In genomic region chr17:41448506-41448905, GRCh38 we compare ENCODE assay signal across 22 cellular contexts. TPM values are rescaled to one million over a fixed set of nuclear protein-coding genes. Genes with fewer than 3 reads are reported as not detected.
DNase-seq lines count a peak whose midpoint lies in the region; ATAC-seq and TF ChIP-seq lines count a peak whose summit lies in the region.
"Had no signal": no experiment of that assay in that cellular context is flagged by ENCODE, and none has a peak within 500 bp of the region (broad histone marks: within the 10 kb centered on the region; RNA-seq: fewer than 3 reads in every experiment).

No MANE protein-coding gene starts in this region.

- H3K27ac ChIP-seq in upper lobe of right lung (no peak overlapping the region), spleen (no peak overlapping the region)
- H3K27ac ChIP-seq: 22Rv1, BLaER1, SJSA1 had no signal

- no peak for DNase-seq in activated naive CD4-positive, alpha-beta T cell treated with anti-CD3 and anti-CD28 coated beads, Interleukin-2, amount 50 U/mL, for 16 hours
- DNase-seq in LHCN-M2 (ENCODE audit: low read depth) (peak; percentile 12), fibroblast of pulmonary artery (ENCODE audit: low read depth) (peak; percentile 20), upper lobe of right lung (no peak), SW 1271 (lab: John Stamatoyannopoulos, UW) (no peak), spleen (no peak)
- DNase-seq: CD4-positive, CD25-positive, alpha-beta regulatory T cell; GOT3; HCEC 1CT; KBM-7; MM.1S; NCI-H1694; NCI-H2029 treated with DMSO at 0.1 percent for 48 hours; NCI-H69; Right ventricle myocardium superior; RPMI8226 had no signal

- H3K9me3 Mint-ChIP-seq in activated naive CD4-positive, alpha-beta T cell treated with anti-CD3 and anti-CD28 coated beads, Interleukin-2, amount 50 U/mL, for 24 hours = no peaks in the 10 kb centered on the region

- H3K27me3 ChIP-seq in upper lobe of right lung (no peaks in the 10 kb centered on the region), spleen (replicated peaks in 1 of 7) (peaks cover 0 to 21% (median 0%) of the 10 kb centered on the region in 7 donors)
- H3K27me3 ChIP-seq: BLaER1, SJSA1 had no signal

- intact Hi-C loops in upper lobe of right lung (cut with DNase I) (no loop called here), spleen (cut with DNase I; ENCODE audit: low total_unique reads) (no loop called here)

- H3K4me1 ChIP-seq in upper lobe of right lung (no peaks in the 10 kb centered on the region), spleen (no peaks in the 10 kb centered on the region)

- no peaks in the 10 kb centered on the region for H3K36me3 ChIP-seq in upper lobe of right lung
- no peaks in the 10 kb centered on the region for H3K36me3 ChIP-seq in spleen
- H3K36me3 ChIP-seq: BLaER1, SJSA1 had no signal

- H3K9me3 ChIP-seq in upper lobe of right lung = no peaks in the 10 kb centered on the region
- peaks cover 0 to 4% (median 0%) of the 10 kb centered on the region in 8 donors for H3K9me3 ChIP-seq in spleen

- peak; percentile 42 for ATAC-seq in upper lobe of right lung
- ATAC-seq in GM21619 (IDR thresholded peaks at IDR 0.05; ENCODE audit: unreplicated experiment) = no peak

- no peaks in the 10 kb centered on the region for H3K36me3 Mint-ChIP-seq in activated naive CD4-positive, alpha-beta T cell treated with anti-CD3 and anti-CD28 coated beads, Interleukin-2, amount 50 U/mL, for 24 hours
- H3K36me3 Mint-ChIP-seq: CD4-positive, CD25-positive, alpha-beta regulatory T cell had no signal

- H3K27ac Mint-ChIP-seq in activated naive CD4-positive, alpha-beta T cell treated with anti-CD3 and anti-CD28 coated beads, Interleukin-2, amount 50 U/mL, for 24 hours = peak overlapping the region; percentile 2

- no peak for TF ChIP-seq POLR2A in spleen (IDR thresholded peaks at IDR 0.05)

- WGBS in spleen, 5 donors = 37 to 100% (median 60%) methylated on average over 1 to 2 of the region's 2 CpGs

- H3K27me3 Mint-ChIP-seq in activated naive CD4-positive, alpha-beta T cell treated with anti-CD3 and anti-CD28 coated beads, Interleukin-2, amount 50 U/mL, for 24 hours = no peaks in the 10 kb centered on the region

- no peaks in the 10 kb centered on the region for H3K4me1 Mint-ChIP-seq in activated naive CD4-positive, alpha-beta T cell treated with anti-CD3 and anti-CD28 coated beads, Interleukin-2, amount 50 U/mL, for 24 hours
- H3K4me1 Mint-ChIP-seq: CD4-positive, CD25-positive, alpha-beta regulatory T cell had no signal

- no peak overlapping the region for H3K4me3 Mint-ChIP-seq in activated naive CD4-positive, alpha-beta T cell treated with anti-CD3 and anti-CD28 coated beads, Interleukin-2, amount 50 U/mL, for 24 hours
- H3K4me3 Mint-ChIP-seq: CD4-positive, CD25-positive, alpha-beta regulatory T cell had no signal

- H3K4me3 ChIP-seq in fibroblast of pulmonary artery (replicated peaks; ENCODE audit: low read depth, low read length) = no peak overlapping the region
- H3K4me3 ChIP-seq in upper lobe of right lung = no peak overlapping the region
- H3K4me3 ChIP-seq in spleen = no peak overlapping the region
- H3K4me3 ChIP-seq: BLaER1, SJSA1 had no signal

- TF ChIP-seq CTCF in fibroblast of pulmonary artery (IDR thresholded peaks at IDR 0.05; ENCODE audit: low read length, missing control alignments) (no peak), upper lobe of right lung (IDR thresholded peaks at IDR 0.05) (no peak), spleen (IDR thresholded peaks at IDR 0.05 in 8 of 11, conservative IDR thresholded peaks at IDR 0.05 in 3 of 11) (no peak)

RNA-seq across cellular contexts. Expression of gene KRT38, which starts 7.7 kb away (rescaled TPM):
- total RNA-seq in LHCN-M2 (2014; rRNA removed) (not detected in 2 replicates), upper lobe of right lung (not detected), spleen (under 1 TPM in 2 of 7 donors, not detected in 5; 0.26 to 0.39 TPM)
- polyA plus RNA-seq in LHCN-M2 (2012) = not detected
- not detected for polyA plus RNA-seq in spleen
- total RNA-seq: CD4-positive, CD25-positive, alpha-beta regulatory T cell; NCI-H460; Right ventricle myocardium superior; SJSA1 had no signal
- polyA plus RNA-seq: CD4-positive, CD25-positive, alpha-beta regulatory T cell had no signal

RNA-seq across cellular contexts. Expression of gene KRT32, which starts 18.7 kb away (rescaled TPM):
- not detected in 2 replicates for total RNA-seq in LHCN-M2 (2014; rRNA removed)
- polyA plus RNA-seq in LHCN-M2 (2012) = 0.04 TPM
- total RNA-seq in upper lobe of right lung = not detected
- not detected for total RNA-seq in spleen
- polyA plus RNA-seq in spleen = not detected
- total RNA-seq: CD4-positive, CD25-positive, alpha-beta regulatory T cell; NCI-H460; Right ventricle myocardium superior; SJSA1 had no signal
- polyA plus RNA-seq: CD4-positive, CD25-positive, alpha-beta regulatory T cell had no signal

RNA-seq across cellular contexts. Expression of gene KRT37, which starts 24.1 kb away (rescaled TPM):
- not detected in 2 replicates for total RNA-seq in LHCN-M2 (2014; rRNA removed)
- polyA plus RNA-seq in LHCN-M2 (2012) = not detected
- total RNA-seq in upper lobe of right lung = not detected
- total RNA-seq in spleen = not detected
- polyA plus RNA-seq in spleen = not detected
- total RNA-seq: CD4-positive, CD25-positive, alpha-beta regulatory T cell; NCI-H460; Right ventricle myocardium superior; SJSA1 had no signal
- polyA plus RNA-seq: CD4-positive, CD25-positive, alpha-beta regulatory T cell had no signal

RNA-seq across cellular contexts. Expression of gene KRT35, which starts 32.4 kb away (rescaled TPM):
- total RNA-seq in LHCN-M2 (2014; rRNA removed) = not detected in 2 replicates
- polyA plus RNA-seq in LHCN-M2 (2012) = not detected
- total RNA-seq in upper lobe of right lung = not detected
- under 1 TPM in 1 of 7 donors, not detected in 6; 0.19 TPM for total RNA-seq in spleen
- under 1 TPM in 1 of 3 donors, not detected in 2; 0.19 TPM for polyA plus RNA-seq in spleen
- total RNA-seq: CD4-positive, CD25-positive, alpha-beta regulatory T cell; NCI-H460; Right ventricle myocardium superior; SJSA1 had no signal
- polyA plus RNA-seq: CD4-positive, CD25-positive, alpha-beta regulatory T cell had no signal

RNA-seq across cellular contexts. Expression of gene KRT36, which starts 41.2 kb away (rescaled TPM):
- total RNA-seq in LHCN-M2 (2014; rRNA removed) (not detected in 2 replicates), upper lobe of right lung (not detected), spleen (1 to 10 TPM in 2 of 7 donors, under 1 TPM in 4, not detected in 1; 0.27 to 2.7 (median 0.44) TPM)
- polyA plus RNA-seq in LHCN-M2 (2012) = not detected
- polyA plus RNA-seq in spleen = under 1 TPM; 0.20 to 0.51 (median 0.22) TPM
- total RNA-seq: CD4-positive, CD25-positive, alpha-beta regulatory T cell; NCI-H460; Right ventricle myocardium superior; SJSA1 had no signal
- polyA plus RNA-seq: CD4-positive, CD25-positive, alpha-beta regulatory T cell had no signal

Comparison
In these comparisons a context has a peak if more than half of its experiments do, and no peak if none do; other contexts are left out.
1. DNase-seq: peak in LHCN-M2 (single experiment) and fibroblast of pulmonary artery (single experiment); none in activated naive CD4-positive, alpha-beta T cell treated with anti-CD3 and anti-CD28 coated beads, Interleukin-2, amount 50 U/mL, for 16 hours (single experiment), upper lobe of right lung (single experiment), SW 1271 (0 of 2) and spleen (single experiment).